13 cellular contexts compared by ENCODE assay signal in the genomic region with DNA sequence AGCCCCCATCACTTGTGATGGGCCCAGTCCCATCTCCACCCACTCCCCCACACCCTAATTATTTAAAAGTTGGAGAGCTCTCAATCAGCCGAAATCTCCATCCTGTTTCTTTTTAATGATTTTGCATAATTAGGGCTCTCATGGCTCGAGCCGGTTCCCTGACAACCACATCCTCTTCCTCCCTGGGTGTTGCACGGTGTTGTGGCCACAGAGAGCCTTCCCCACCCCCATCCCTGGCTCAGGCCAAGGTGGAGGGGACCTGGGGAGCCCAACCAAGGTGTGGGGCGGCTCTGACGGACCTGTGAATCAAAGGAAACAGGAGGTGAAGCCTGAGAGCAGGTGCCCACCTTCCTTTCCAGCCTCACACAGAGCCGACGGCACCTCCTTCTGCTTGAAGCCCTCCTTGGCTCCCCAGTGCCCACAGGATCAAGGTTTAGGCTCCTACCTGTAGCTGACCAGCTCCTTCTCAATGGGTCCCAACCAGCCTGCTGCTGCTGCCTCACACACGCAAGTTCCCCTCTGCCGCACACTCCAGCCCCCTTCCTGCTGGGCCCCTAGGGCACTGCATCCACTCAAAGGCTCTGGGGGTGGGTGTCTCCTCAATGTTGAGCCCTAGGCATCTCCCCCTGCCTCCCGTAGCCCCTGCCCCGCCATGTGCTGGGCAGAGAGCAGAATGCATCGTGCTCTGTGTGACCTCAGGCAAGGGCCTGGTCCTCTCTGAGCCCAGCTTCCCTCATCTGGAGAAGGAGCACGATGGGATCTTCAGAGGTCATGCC.
DNase-seq lines count a peak whose midpoint lies in the region; ATAC-seq and TF ChIP-seq lines count a peak whose summit lies in the region.
"Had no signal": no experiment of that assay in that cellular context is flagged by ENCODE, and none has a peak within 500 bp of the region (broad histone marks: within the 10 kb centered on the region; RNA-seq: fewer than 3 reads in every experiment).

No MANE protein-coding gene starts in this region.

- H3K27ac ChIP-seq in GM23338 (ENCODE audit: low read depth) = no peak overlapping the region
- H3K27ac ChIP-seq: coronary artery, esophagus squamous epithelium, hepatocyte had no signal

- H3K4me3 Mint-ChIP-seq in stimulated activated naive CD8-positive, alpha-beta T cell treated with anti-CD3 and anti-CD28 coated beads, Interleukin-15, Interleukin-2, amounts not matched to agents 100 ng/mL and 50 ng/mL, for 24 hours = peak overlapping the region; percentile 43
- H3K4me3 Mint-ChIP-seq in glutamatergic neuron (ENCODE audit: unreplicated experiment) = no peak overlapping the region
- no peak overlapping the region for H3K4me3 Mint-ChIP-seq in GM23338

- H3K9me3 Mint-ChIP-seq in stimulated activated naive CD8-positive, alpha-beta T cell treated with anti-CD3 and anti-CD28 coated beads, Interleukin-15, Interleukin-2, amounts not matched to agents 100 ng/mL and 50 ng/mL, for 24 hours = no peaks in the 10 kb centered on the region
- H3K9me3 Mint-ChIP-seq in glutamatergic neuron (ENCODE audit: unreplicated experiment) (peaks cover 5% of the 10 kb centered on the region), GM23338 (peaks cover 15% of the 10 kb centered on the region; the same call in 2 of the 3 replicates)

- no peaks in the 10 kb centered on the region for H3K36me3 ChIP-seq in GM23338 (ENCODE audit: insufficient read depth)

- H3K36me3 Mint-ChIP-seq in stimulated activated naive CD8-positive, alpha-beta T cell treated with anti-CD3 and anti-CD28 coated beads, Interleukin-15, Interleukin-2, amounts not matched to agents 100 ng/mL and 50 ng/mL, for 24 hours (ENCODE audit: low read depth) = no peaks in the 10 kb centered on the region
- H3K36me3 Mint-ChIP-seq in glutamatergic neuron (ENCODE audit: unreplicated experiment) (peaks cover 3% of the 10 kb centered on the region), GM23338 (ENCODE audit: low read depth) (peaks cover 2% of the 10 kb centered on the region; the same call in 2 of the 3 replicates)

- no peak overlapping the region for H3K4me2 ChIP-seq in GM23338
- H3K4me2 ChIP-seq: hepatocyte had no signal

- H3K27me3 ChIP-seq in GM23338 (ENCODE audit: insufficient read depth) = no peaks in the 10 kb centered on the region

- no peak for ATAC-seq in stimulated activated naive CD8-positive, alpha-beta T cell treated with anti-CD3 and anti-CD28 coated beads, Interleukin-15, Interleukin-2, amounts not matched to agents 100 U/mL and 50 U/mL, for 24 hours
- ATAC-seq in HG02642 (IDR thresholded peaks at IDR 0.05; ENCODE audit: poor library complexity, unreplicated experiment) (no peak), GM23338 (no peak)

- peaks cover 12% of the 10 kb centered on the region; the same call in 1 of the 2 replicates for H3K4me1 ChIP-seq in GM23338 (ENCODE audit: insufficient read depth)
- H3K4me1 ChIP-seq: esophagus squamous epithelium had no signal

- no peak for DNase-seq in stimulated activated naive CD8-positive, alpha-beta T cell treated with anti-CD3 and anti-CD28 coated beads, Interleukin-15, Interleukin-2, amounts not matched to agents 100 U/mL and 50 U/mL, for 24 hours
- DNase-seq in SW480 (ENCODE audit: low spot score) = peak; percentile 47
- DNase-seq in glutamatergic neuron = peak; percentile 8
- DNase-seq in NCI-H2196 treated with DMSO at 0.1 percent for 48 hours (lab: John Stamatoyannopoulos, UW; ENCODE audit: unreplicated experiment) = no peak
- no peak for DNase-seq in GM23338 (ENCODE audit: low spot score)
- no peak for DNase-seq in SIG-M5 (lab: John Stamatoyannopoulos, UW)
- DNase-seq: esophagus squamous epithelium; naive B cell; stimulated activated CD4-positive, alpha-beta T cell treated with anti-CD3 and anti-CD28 coated beads, Interleukin-2, amount 100 ng/mL, for 48 hours had no signal

- no peaks in the 10 kb centered on the region for H3F3A ChIP-seq in GM23338 (replicated peaks; ENCODE audit: low read depth)

- H3K9me2 ChIP-seq in GM23338 (ENCODE audit: insufficient read depth) = no peaks in the 10 kb centered on the region

- no peak overlapping the region for H2AFZ ChIP-seq in GM23338
- H2AFZ ChIP-seq: hepatocyte had no signal

- H3K27me3 Mint-ChIP-seq in stimulated activated naive CD8-positive, alpha-beta T cell treated with anti-CD3 and anti-CD28 coated beads, Interleukin-15, Interleukin-2, amounts not matched to agents 100 ng/mL and 50 ng/mL, for 24 hours = peaks cover 48% of the 10 kb centered on the region
- H3K27me3 Mint-ChIP-seq in glutamatergic neuron (ENCODE audit: unreplicated experiment) (peaks cover 10% of the 10 kb centered on the region), GM23338 (ENCODE audit: insufficient read depth, low read depth, poor library complexity) (peaks cover 12% of the 10 kb centered on the region)

- H3K27ac Mint-ChIP-seq in stimulated activated naive CD8-positive, alpha-beta T cell treated with anti-CD3 and anti-CD28 coated beads, Interleukin-15, Interleukin-2, amounts not matched to agents 100 ng/mL and 50 ng/mL, for 24 hours = no peak overlapping the region
- H3K27ac Mint-ChIP-seq in glutamatergic neuron (ENCODE audit: unreplicated experiment) = no peak overlapping the region
- H3K27ac Mint-ChIP-seq in GM23338 = no peak overlapping the region

- H3K79me2 ChIP-seq in GM23338 (replicated peaks; ENCODE audit: insufficient read depth) = no peaks in the 10 kb centered on the region
- H3K79me2 ChIP-seq: hepatocyte had no signal

- TF ChIP-seq CTCF in glutamatergic neuron (IDR thresholded peaks at IDR 0.05; ENCODE audit: partially characterized antibody, unreplicated experiment) (no peak), GM23338 (conservative IDR thresholded peaks at IDR 0.05; ENCODE audit: low read depth in 2 of 2) (no peak)

- peaks cover 20% of the 10 kb centered on the region for H3K4me1 Mint-ChIP-seq in stimulated activated naive CD8-positive, alpha-beta T cell treated with anti-CD3 and anti-CD28 coated beads, Interleukin-15, Interleukin-2, amounts not matched to agents 100 ng/mL and 50 ng/mL, for 24 hours (ENCODE audit: low read depth)
- peaks cover 13% of the 10 kb centered on the region for H3K4me1 Mint-ChIP-seq in glutamatergic neuron (ENCODE audit: low read depth, unreplicated experiment)
- H3K4me1 Mint-ChIP-seq in GM23338 = peaks cover 29% of the 10 kb centered on the region

- H3K4me3 ChIP-seq in GM23338 = no peak overlapping the region
- H3K4me3 ChIP-seq: coronary artery, esophagus squamous epithelium, hepatocyte had no signal

- H4K20me1 ChIP-seq in GM23338 (replicated peaks; ENCODE audit: insufficient read depth) = no peaks in the 10 kb centered on the region

TF ChIP-seq in GM23338, 12 proteins besides CTCF, POLR2A, EP300 and RAD21 (continues in another document):
- TF ChIP-seq EZH2 (IDR thresholded peaks at IDR 0.05; ENCODE audit: low read depth, unreplicated experiment) (no peak), STAT1 (IDR thresholded peaks at IDR 0.05; ENCODE audit: unreplicated experiment) (no peak), ZNF114 (CRISPR knock-in tag; IDR thresholded peaks at IDR 0.05) (no peak)

Comparison
In these comparisons a context has a peak if more than half of its experiments do, and no peak if none do; other contexts are left out.
1. DNase-seq: peak in SW480 (single experiment) and glutamatergic neuron (single experiment); none in stimulated activated naive CD8-positive, alpha-beta T cell treated with anti-CD3 and anti-CD28 coated beads, Interleukin-15, Interleukin-2, amounts not matched to agents 100 U/mL and 50 U/mL, for 24 hours (single experiment), NCI-H2196 treated with DMSO at 0.1 percent for 48 hours (single experiment), GM23338 (single experiment) and SIG-M5 (single experiment).